In genomic region chr20:12072221-12072944, GRCh38 we compare ENCODE assay signal across 21 cellular contexts.
"Had no signal": no experiment of that assay in that cellular context is flagged by ENCODE, and none has a peak within 500 bp of the region (broad histone marks: within the 10 kb centered on the region; RNA-seq: fewer than 3 reads in every experiment).

No MANE protein-coding gene starts in this region.

- ATAC-seq: effector memory CD8-positive, alpha-beta T cell; left lung; lower lobe of right lung; naive thymus-derived CD8-positive, alpha-beta T cell; pancreas; right lobe of liver had no signal

- H3K27ac Mint-ChIP-seq: effector memory CD8-positive, alpha-beta T cell had no signal

- H3K27me3 ChIP-seq: hepatocyte, left lung, neutrophil, pancreas, right lobe of liver, stomach, thyroid gland had no signal

- H3K4me3 ChIP-seq: hepatocyte, left lung, lower lobe of right lung, pancreas, right lobe of liver, stomach, thyroid gland had no signal

- H3K36me3 Mint-ChIP-seq: naive thymus-derived CD8-positive, alpha-beta T cell had no signal

- H3K4me1 ChIP-seq: left lung, lower lobe of right lung, pancreas, right lobe of liver, thyroid gland had no signal

- DNase-seq: cerebellar nuclear complex; cortex of kidney; effector memory CD8-positive, alpha-beta T cell; erythroblast; left cardiac atrium; left lung; lower lobe of right lung; naive thymus-derived CD8-positive, alpha-beta T cell; pancreas; retina; right lobe of liver; small intestine; stimulated activated CD4-positive, alpha-beta T cell treated with anti-CD3 and anti-CD28 coated beads, Interleukin-1b, Interleukin-23, amount 100 ng/mL, for 48 hours; stimulated activated CD4-positive, alpha-beta T cell treated with anti-CD3 and anti-CD28 coated beads, Interleukin-4, amount 100 ng/mL, for 1 hour; stimulated activated CD8-positive, alpha-beta memory T cell treated with anti-CD3 and anti-CD28 coated beads, Interleukin-4, amount 100 ng/mL, for 48 hours; stimulated activated naive CD4-positive, alpha-beta T cell treated with Interleukin-2 at 50 U/mL for 16 hours; stomach; thyroid gland; trophoblast cell had no signal

- H3K27me3 Mint-ChIP-seq: effector memory CD8-positive, alpha-beta T cell; naive thymus-derived CD8-positive, alpha-beta T cell had no signal

- H3K27ac ChIP-seq: hepatocyte, left lung, lower lobe of right lung, neutrophil, pancreas, right lobe of liver, stomach, thyroid gland had no signal

- H3K4me3 Mint-ChIP-seq: effector memory CD8-positive, alpha-beta T cell; naive thymus-derived CD8-positive, alpha-beta T cell had no signal

- H3K36me3 ChIP-seq: left lung, lower lobe of right lung, neutrophil, pancreas, right lobe of liver, stomach, thyroid gland had no signal

- H3K9me3 ChIP-seq: left lung, lower lobe of right lung, neutrophil, pancreas, right lobe of liver, stomach, thyroid gland had no signal
